ENCODE assay signal across 11 cellular contexts in genomic region chr21:42651515-42652401, GRCh38. TPM values are rescaled to one million over a fixed set of nuclear protein-coding genes. Genes with fewer than 3 reads are reported as not detected.
DNase-seq lines count a peak whose midpoint lies in the region; ATAC-seq and TF ChIP-seq lines count a peak whose summit lies in the region.
"Had no signal": no experiment of that assay in that cellular context is flagged by ENCODE, and none has a peak within 500 bp of the region (broad histone marks: within the 10 kb centered on the region; RNA-seq: fewer than 3 reads in every experiment).

No MANE protein-coding gene starts in this region.

- H3K4me3 Mint-ChIP-seq in Caco-2 (ENCODE audit: unreplicated experiment) (peak overlapping the region; percentile 70), nephron (peak overlapping the region; percentile 91 to 94 (median 92))
- H3K4me3 Mint-ChIP-seq in activated T-cell treated with anti-CD3 and anti-CD28 coated beads, Interleukin-2, amount 50 U/mL, for 4 hours: no peak overlapping the region

- no peak for TF ChIP-seq CTCF in Caco-2 (IDR thresholded peaks at IDR 0.05; ENCODE audit: insufficient read depth in 1 of 2, low read depth in 1 of 2, low read length in 1 of 2, severe bottlenecking in 1 of 2, unreplicated experiment in 1 of 2)
- no peak for TF ChIP-seq CTCF in NB4 (IDR thresholded peaks at IDR 0.05; ENCODE audit: low read depth, low read length)
- no peak for TF ChIP-seq CTCF in nephron (IDR thresholded peaks at IDR 0.05; ENCODE audit: unreplicated experiment in 3 of 3)

- H3K4me1 Mint-ChIP-seq in Caco-2 (ENCODE audit: low read depth, unreplicated experiment) (peaks cover 7% of the 10 kb centered on the region), nephron (peaks cover 36% of the 10 kb centered on the region)
- peaks cover 19% of the 10 kb centered on the region for H3K4me1 Mint-ChIP-seq in activated T-cell treated with anti-CD3 and anti-CD28 coated beads, Interleukin-2, amount 50 U/mL, for 4 hours (ENCODE audit: low read depth)

- no TSS peak for BruUV-seq in Caco-2 (replicated peaks; lab: Mats Ljungman, UMichigan)

- DNase-seq in Caco-2: no peak
- DNase-seq in NB4 (ENCODE audit: low read depth): peak; percentile 68
- DNase-seq in cerebellum (ENCODE audit: low spot score): peak; percentile 84
- no peak for DNase-seq in activated CD4-positive, CD25-positive, alpha-beta regulatory T cell treated with anti-CD3 and anti-CD28 coated beads, Interleukin-2, amount 50 U/mL, for 72 hours
- DNase-seq in activated T-cell treated with anti-CD3 and anti-CD28 coated beads, Interleukin-2, amount 50 U/mL, for 4 hours: no peak

- CTCF ChIA-PET in Caco-2 (lab: Charles Lee): interaction anchor here (0.7 to 1.5 kb wide), 5 partner anchors 14 to 160 kb away, joined by 3 to 7 read pairs (median 3); no protein-coding TSS in a partner anchor

- H3K36me3 Mint-ChIP-seq in Caco-2 (ENCODE audit: insufficient read depth, unreplicated experiment): peaks cover 7% of the 10 kb centered on the region
- H3K36me3 Mint-ChIP-seq in nephron (ENCODE audit: low read depth): no peaks in the 10 kb centered on the region
- no peaks in the 10 kb centered on the region for H3K36me3 Mint-ChIP-seq in activated T-cell treated with anti-CD3 and anti-CD28 coated beads, Interleukin-2, amount 50 U/mL, for 4 hours (ENCODE audit: insufficient read depth)
- H3K36me3 Mint-ChIP-seq: IgD-negative memory B cell had no signal

- POLR2A ChIA-PET in Caco-2 (lab: Charles Lee): no interaction called here

- no peaks in the 10 kb centered on the region for H3K27me3 ChIP-seq in Caco-2 (replicated peaks; ENCODE audit: control insufficient read depth, insufficient read depth, low read length)
- H3K27me3 ChIP-seq: cardiac muscle cell had no signal

- ATAC-seq in HG03469 (IDR thresholded peaks at IDR 0.05; ENCODE audit: unreplicated experiment) (no peak), GM21390 (IDR thresholded peaks at IDR 0.05; ENCODE audit: unreplicated experiment) (no peak)
- no peak for ATAC-seq in activated T-cell treated with anti-CD3 and anti-CD28 coated beads, Interleukin-2, amount 50 U/mL, for 4 hours

- H3K27ac Mint-ChIP-seq in Caco-2 (ENCODE audit: unreplicated experiment) (no peak overlapping the region), nephron (peak overlapping the region; percentile 28 to 98 (median 85))

- intact Hi-C loops in Caco-2 (cut with micrococcal nuclease; ENCODE audit: unreplicated experiment): loop anchor here (1.0 kb wide), 1 partner anchor 167 kb away; no protein-coding TSS in a partner anchor

- H3K9me3 ChIP-seq in Caco-2: no peaks in the 10 kb centered on the region
- H3K9me3 ChIP-seq: heart left ventricle had no signal

- peaks cover 8% of the 10 kb centered on the region for H3K4me1 ChIP-seq in Caco-2

- H3K4me3 ChIP-seq in Caco-2 (ENCODE audit: low read depth, low read length) (no peak overlapping the region), NB4 (ENCODE audit: low read depth, low read length) (no peak overlapping the region)

- H3K9me3 Mint-ChIP-seq in Caco-2 (ENCODE audit: unreplicated experiment) (no peaks in the 10 kb centered on the region), nephron (no peaks in the 10 kb centered on the region)
- H3K9me3 Mint-ChIP-seq in activated T-cell treated with anti-CD3 and anti-CD28 coated beads, Interleukin-2, amount 50 U/mL, for 4 hours: no peaks in the 10 kb centered on the region
- H3K9me3 Mint-ChIP-seq: IgD-negative memory B cell had no signal

- TF ChIP-seq POLR2A in NB4 (IDR thresholded peaks at IDR 0.05; ENCODE audit: extremely low read depth, insufficient read length): no peak

- H3K27me3 Mint-ChIP-seq in Caco-2 (ENCODE audit: insufficient read depth, unreplicated experiment) (no peaks in the 10 kb centered on the region), nephron (ENCODE audit: low read depth) (no peaks in the 10 kb centered on the region)
- H3K27me3 Mint-ChIP-seq in activated T-cell treated with anti-CD3 and anti-CD28 coated beads, Interleukin-2, amount 50 U/mL, for 4 hours (ENCODE audit: low read depth): no peaks in the 10 kb centered on the region

- no peaks in the 10 kb centered on the region for H3K36me3 ChIP-seq in Caco-2 (ENCODE audit: control insufficient read depth, insufficient read depth, low read length)
- H3K36me3 ChIP-seq: cardiac muscle cell, heart left ventricle had no signal

RNA-seq across cellular contexts. Expression of gene PDE9A, which starts 1.7 kb away (rescaled TPM):
- 9.7 and 10.5 TPM in 2 replicates for total RNA-seq in Caco-2 (2022)
- 23.5 TPM for total RNA-seq in cerebellum
- total RNA-seq in activated T-cell treated with anti-CD3 and anti-CD28 coated beads, Interleukin-2, amount 50 U/mL, for 4 hours: 1 to 10 TPM in 2 of 3 donors, under 1 TPM in 1; 0.90 to 4.7 (median 2.5) TPM

Comparison
In these comparisons a context has a peak if more than half of its experiments do, and no peak if none do; other contexts are left out.
1. DNase-seq: peak in NB4 (single experiment) and cerebellum (single experiment); none in Caco-2 (0 of 2), activated CD4-positive, CD25-positive, alpha-beta regulatory T cell treated with anti-CD3 and anti-CD28 coated beads, Interleukin-2, amount 50 U/mL, for 72 hours (single experiment) and activated T-cell treated with anti-CD3 and anti-CD28 coated beads, Interleukin-2, amount 50 U/mL, for 4 hours (single experiment).